In genomic region chr13:113413898-113414282, GRCh38 we compare ENCODE assay signal across 15 cellular contexts. TPM values are rescaled to one million over a fixed set of nuclear protein-coding genes. Genes with fewer than 3 reads are reported as not detected.
DNase-seq lines count a peak whose midpoint lies in the region; ATAC-seq and TF ChIP-seq lines count a peak whose summit lies in the region.
"Had no signal": no experiment of that assay in that cellular context is flagged by ENCODE, and none has a peak within 500 bp of the region (broad histone marks: within the 10 kb centered on the region; RNA-seq: fewer than 3 reads in every experiment).

No MANE protein-coding gene starts in this region.

- TF ChIP-seq CTCF in gastroesophageal sphincter (IDR thresholded peaks at IDR 0.05): no peak

- peak overlapping the region; percentile 5 for H3K18ac ChIP-seq in neuronal stem cell (ENCODE audit: low read length)

- H3K27me3 ChIP-seq in ACC112 (ENCODE audit: insufficient read depth, low read length): no peaks in the 10 kb centered on the region
- no peaks in the 10 kb centered on the region for H3K27me3 ChIP-seq in SJSA1 (replicated peaks)
- peaks cover 10% of the 10 kb centered on the region for H3K27me3 ChIP-seq in gastroesophageal sphincter
- H3K27me3 ChIP-seq in neuronal stem cell (ENCODE audit: control insufficient read depth in 3 of 3, insufficient read depth in 3 of 3, low read depth in 1 of 3, low read length in 3 of 3): no peaks in the 10 kb centered on the region

- H3K14ac ChIP-seq in neuronal stem cell (ENCODE audit: low read length): no peak overlapping the region

- DNase-seq in SJSA1 (ENCODE audit: low read depth in 1 of 2, low spot score in 2 of 2) (peak in 1 of 2 experiments; percentile 85), neuronal stem cell (ENCODE audit: low spot score) (no peak), nucleus accumbens (lab: John Stamatoyannopoulos, UW) (no peak), NCI-H510A (lab: John Stamatoyannopoulos, UW) (no peak)
- no peak for DNase-seq in stimulated activated CD4-positive, alpha-beta T cell treated with anti-CD3 and anti-CD28 coated beads, Interleukin-4, amount 100 ng/mL, for 24 hours
- DNase-seq: activated CD4-positive, alpha-beta memory T cell treated with anti-CD3 and anti-CD28 coated beads for 36 hours; COR-L47; foreskin melanocyte; immature natural killer cell; NCI-H2081; retina had no signal

- ATAC-seq in gastroesophageal sphincter (peak; percentile 74), HG03196 (IDR thresholded peaks at IDR 0.05; ENCODE audit: unreplicated experiment) (no peak)
- ATAC-seq: A549 had no signal

- no peak overlapping the region for H2BK120ac ChIP-seq in neuronal stem cell (ENCODE audit: low read depth, low read length)

- no peak overlapping the region for H2BK12ac ChIP-seq in neuronal stem cell (ENCODE audit: low read length)

- no peaks in the 10 kb centered on the region for H3K79me1 ChIP-seq in neuronal stem cell (ENCODE audit: low read depth, low read length)

- H3K4ac ChIP-seq in neuronal stem cell (ENCODE audit: low read length): no peak overlapping the region

- H2BK15ac ChIP-seq in neuronal stem cell (ENCODE audit: low read length): peak overlapping the region; percentile 54

- peak overlapping the region; percentile 45 for H2AFZ ChIP-seq in ACC112 (ENCODE audit: low read length, unreplicated experiment)
- peak overlapping the region; percentile 63 for H2AFZ ChIP-seq in neuronal stem cell (ENCODE audit: low read length)

- no peak overlapping the region for H3K4me2 ChIP-seq in neuronal stem cell (ENCODE audit: insufficient read depth, low read length, poor library complexity, severe bottlenecking)
- H3K4me2 ChIP-seq: A549 had no signal

- no peak for TF ChIP-seq POLR2A in gastroesophageal sphincter (IDR thresholded peaks at IDR 0.05)

- WGBS in gastroesophageal sphincter (ENCODE audit: low coverage in 1 of 2), 2 donors: 33 to 48% methylated on average over 2 to 3 of the region's 9 CpGs
- WGBS in neuronal stem cell (ENCODE audit: extremely low coverage in 2 of 2, insufficient read length in 2 of 2, insufficient replicate concordance in 1 of 2), 2 donors: no CpG with 5 or more reads among the region's 9 CpGs

- H3K27ac ChIP-seq in ACC112 (ENCODE audit: low read depth, low read length) (no peak overlapping the region), SJSA1 (peak overlapping the region; percentile 86), gastroesophageal sphincter (peak overlapping the region; percentile 41 to 88 (median 84)), neuronal stem cell (replicated peaks; ENCODE audit: low read length) (no peak overlapping the region)
- H3K27ac ChIP-seq: A549 had no signal

- no peaks in the 10 kb centered on the region for H3K36me3 ChIP-seq in ACC112 (ENCODE audit: insufficient read depth, low read length)
- 0 out of 2 replicates have a peak, but pooled peaks cover 6% of the 10 kb centered on the region for H3K36me3 ChIP-seq in SJSA1
- no peaks in the 10 kb centered on the region for H3K36me3 ChIP-seq in gastroesophageal sphincter
- H3K36me3 ChIP-seq in neuronal stem cell (replicated peaks in 1 of 2; ENCODE audit: control insufficient read depth in 2 of 2, insufficient read depth in 2 of 2, low read length in 2 of 2): no peaks in the 10 kb centered on the region

- H3K4me1 ChIP-seq in ACC112 (ENCODE audit: control insufficient read depth, insufficient read depth, low read length, unreplicated experiment): peaks cover 21% of the 10 kb centered on the region
- H3K4me1 ChIP-seq in SJSA1 (replicated peaks): peaks cover 57% of the 10 kb centered on the region
- peaks cover 0 to 54% (median 16%) of the 10 kb centered on the region in 3 donors for H3K4me1 ChIP-seq in gastroesophageal sphincter
- peaks cover 6 to 7% of the 10 kb centered on the region in 2 donors for H3K4me1 ChIP-seq in neuronal stem cell (ENCODE audit: control insufficient read depth in 2 of 2, insufficient read depth in 1 of 2, low read depth in 1 of 2, low read length in 2 of 2)

- H4K8ac ChIP-seq in neuronal stem cell (ENCODE audit: low read depth, low read length): no peak overlapping the region

- no peak overlapping the region for H4K91ac ChIP-seq in neuronal stem cell (ENCODE audit: low read depth, low read length, poor library complexity)

- H3K9ac ChIP-seq in neuronal stem cell (ENCODE audit: low read depth, low read length, poor library complexity): no peak overlapping the region

- no peaks in the 10 kb centered on the region for H3K79me2 ChIP-seq in ACC112 (ENCODE audit: control insufficient read depth, insufficient read depth, low read length, unreplicated experiment)

- H3K4me3 ChIP-seq in ACC112 (ENCODE audit: low read depth, low read length): no peak overlapping the region
- no peak overlapping the region for H3K4me3 ChIP-seq in SJSA1
- peak overlapping the region in 1 of 2 donors; percentile 32 for H3K4me3 ChIP-seq in gastroesophageal sphincter
- no peak overlapping the region for H3K4me3 ChIP-seq in neuronal stem cell (ENCODE audit: low read length in 2 of 2)
- H3K4me3 ChIP-seq: A549 had no signal

- H2BK5ac ChIP-seq in neuronal stem cell (ENCODE audit: low read length): no peak overlapping the region

- no peak for TF ChIP-seq EP300 in gastroesophageal sphincter (IDR thresholded peaks at IDR 0.05)

- H3K23ac ChIP-seq in neuronal stem cell (ENCODE audit: low read depth, low read length, poor library complexity): no peak overlapping the region

- H3K9me3 ChIP-seq in SJSA1 (replicated peaks): no peaks in the 10 kb centered on the region
- no peaks in the 10 kb centered on the region for H3K9me3 ChIP-seq in gastroesophageal sphincter
- H3K9me3 ChIP-seq in neuronal stem cell (replicated peaks in 1 of 2; ENCODE audit: control insufficient read depth in 2 of 2, insufficient read depth in 1 of 2, low read depth in 1 of 2, low read length in 2 of 2): peaks cover 0 to 2% of the 10 kb centered on the region in 2 donors
- H3K9me3 ChIP-seq: A549 had no signal

- peak overlapping the region; percentile 81 for H2AK5ac ChIP-seq in neuronal stem cell (ENCODE audit: low read depth, low read length)

RNA-seq across cellular contexts. Expression of gene ADPRHL1, which starts 39.4 kb away (rescaled TPM):
- total RNA-seq in SJSA1 (2014; rRNA removed; shearing (Covaris generic)): 6.3 and 10.5 TPM in 2 replicates
- total RNA-seq in gastroesophageal sphincter: 10 to 100 TPM in 1 of 4 donors, 1 to 10 TPM in 3; 4.7 to 33.8 (median 8.9) TPM
- polyA plus RNA-seq in neuronal stem cell (2013, experiment 1 of 2): 0.47 TPM
- 0.40 TPM for polyA plus RNA-seq in neuronal stem cell (2013, experiment 2 of 2)

RNA-seq across cellular contexts. Expression of gene GRTP1, which starts 50.0 kb away (rescaled TPM):
- total RNA-seq in SJSA1 (2014; rRNA removed; shearing (Covaris generic)): 0.34 and 0.97 TPM in 2 replicates
- total RNA-seq in gastroesophageal sphincter: 10 to 100 TPM in 2 of 4 donors, 1 to 10 TPM in 2; 4.7 to 14.0 (median 8.5) TPM
- polyA plus RNA-seq in neuronal stem cell (2013, experiment 1 of 2): 10.2 TPM
- polyA plus RNA-seq in neuronal stem cell (2013, experiment 2 of 2): 10.0 TPM

Comparison
In these comparisons a context has a peak if more than half of its experiments do, and no peak if none do; other contexts are left out.
1. H3K27ac ChIP-seq: peak in SJSA1 (single experiment) and gastroesophageal sphincter (4 of 4); none in ACC112 (single experiment) and neuronal stem cell (single experiment).